In the genomic region with DNA sequence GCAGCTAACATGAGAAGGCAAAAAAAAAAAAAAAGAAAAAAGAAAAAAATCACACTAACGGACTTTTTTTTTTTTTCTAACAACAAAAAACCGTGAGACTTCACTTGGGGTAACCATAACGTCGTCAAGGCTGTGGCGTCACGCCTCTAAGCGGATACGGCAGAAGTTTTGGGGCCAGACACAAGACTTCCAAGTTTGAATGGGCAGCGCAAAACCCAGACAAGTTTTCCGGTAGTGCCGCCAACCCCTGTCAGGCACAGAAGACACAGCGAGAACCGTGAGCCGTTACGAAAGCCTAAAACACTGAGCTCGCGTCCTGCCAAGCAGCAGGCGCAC, we compare ENCODE assay signal across 8 cellular contexts. TPM values are rescaled to one million over a fixed set of nuclear protein-coding genes. Genes with fewer than 3 reads are reported as not detected.
DNase-seq lines count a peak whose midpoint lies in the region; ATAC-seq and TF ChIP-seq lines count a peak whose summit lies in the region.

No MANE protein-coding gene starts in this region.

- POLR2A ChIA-PET in HCT116 (lab: Charles Lee), result interaction anchor here (0.8 to 1.4 kb wide), 2 partner anchors 14 to 22 kb away, joined by 3 to 4 read pairs; no protein-coding TSS in a partner anchor

- H3K4me1 Mint-ChIP-seq in natural killer cell treated with Interleukin-12 subunit alpha and Interleukin-12 subunit beta and Interleukin-15 and Interleukin-18, amount 100 ng/mL, for 72 hours (ENCODE audit: low read depth in 2 of 2), result peaks cover 26 to 41% of the 10 kb centered on the region in 2 donors

- TF ChIP-seq CTCF in HCT116 (IDR thresholded peaks at IDR 0.05 in 2 of 3, conservative IDR thresholded peaks at IDR 0.05 in 1 of 3; ENCODE audit: borderline replicate concordance in 1 of 3, insufficient read depth in 1 of 3, low read depth in 2 of 3, low read length in 2 of 3) (no peak), OCI-LY1 (IDR thresholded peaks at IDR 0.05; ENCODE audit: low read length) (no peak)

- peaks cover 12% of the 10 kb centered on the region for H3K36me3 Mint-ChIP-seq in natural killer cell treated with Interleukin-12 subunit alpha and Interleukin-12 subunit beta and Interleukin-15 and Interleukin-18, amount 100 ng/mL, for 72 hours

- peak overlapping the region; percentile 72 for H2AFZ ChIP-seq in HCT116 (ENCODE audit: low read depth, low read length, poor library complexity, severe bottlenecking)
- peak overlapping the region; percentile 77; the same call in 1 of the 2 replicates for H2AFZ ChIP-seq in OCI-LY1 (ENCODE audit: low read length)

- H3K36me3 ChIP-seq in HCT116 (ENCODE audit: control insufficient read depth in 1 of 2, insufficient read depth in 2 of 2, low read length in 2 of 2) (peaks cover 6 to 8% of the 10 kb centered on the region in 2 experiments; a peak in 3 of 4 replicates), OCI-LY1 (ENCODE audit: insufficient read depth, low read length) (peaks cover 20% of the 10 kb centered on the region), duodenal mucosa (ENCODE audit: control insufficient read depth in 1 of 2, insufficient read depth in 2 of 2, low read length in 2 of 2) (peaks cover 0 to 6% of the 10 kb centered on the region in 2 donors)

- H4K20me1 ChIP-seq in HCT116 (ENCODE audit: insufficient read depth) (0 out of 2 replicates have a peak, but pooled peaks cover 7% of the 10 kb centered on the region), OCI-LY1 (ENCODE audit: insufficient read depth, low read length) (peaks cover 7% of the 10 kb centered on the region; the same call in 1 of the 2 replicates)

- H3K9me3 ChIP-seq in HCT116 (ENCODE audit: control insufficient read depth in 1 of 2, insufficient read depth in 1 of 2, low read depth in 1 of 2, low read length in 2 of 2) (no peaks in the 10 kb centered on the region), OCI-LY1 (ENCODE audit: low read length) (no peaks in the 10 kb centered on the region), duodenal mucosa (ENCODE audit: control insufficient read depth in 1 of 2, low read length in 2 of 2) (no peaks in the 10 kb centered on the region)

- H3K27me3 Mint-ChIP-seq in natural killer cell treated with Interleukin-12 subunit alpha and Interleukin-12 subunit beta and Interleukin-15 and Interleukin-18, amount 100 ng/mL, for 72 hours, result peaks cover 0 to 7% of the 10 kb centered on the region in 2 donors

- no peaks in the 10 kb centered on the region for H3F3A ChIP-seq in OCI-LY1 (ENCODE audit: insufficient read depth, low read length)

- RAD21 ChIA-PET in HCT116 (lab: Charles Lee; ENCODE audit: low non-redundant PET in 1 of 2, low total read pairs in 2 of 2, uncharacterized antibody in 2 of 2, unreplicated experiment in 2 of 2), result no interaction called here

- H3K4me3 Mint-ChIP-seq in natural killer cell treated with Interleukin-12 subunit alpha and Interleukin-12 subunit beta and Interleukin-15 and Interleukin-18, amount 100 ng/mL, for 72 hours, result peak overlapping the region; percentile 99

- H3K4me2 ChIP-seq in HCT116 (ENCODE audit: low read length), result peak overlapping the region; percentile 79
- H3K4me2 ChIP-seq in OCI-LY1 (ENCODE audit: low read length), result peak overlapping the region; percentile 95

- H3K79me2 ChIP-seq in HCT116 (ENCODE audit: insufficient read depth, low read length) (peaks cover 44% of the 10 kb centered on the region), OCI-LY1 (ENCODE audit: insufficient read depth, low read length) (peaks cover 40% of the 10 kb centered on the region)

- ATAC-seq in HCT116, result peak; percentile 50
- ATAC-seq in natural killer cell treated with Interleukin-12 subunit alpha and Interleukin-12 subunit beta and Interleukin-15 and Interleukin-18, amount 100 ng/mL, for 72 hours, result peak; percentile 60 to 64

- H3K9me2 ChIP-seq in HCT116 (ENCODE audit: insufficient read depth) (no peaks in the 10 kb centered on the region), OCI-LY1 (ENCODE audit: low read depth, low read length) (no peaks in the 10 kb centered on the region)

- TF ChIP-seq RAD21 in HCT116 (IDR thresholded peaks at IDR 0.05; ENCODE audit: low read depth), result no peak

- H3K9me3 Mint-ChIP-seq in natural killer cell treated with Interleukin-12 subunit alpha and Interleukin-12 subunit beta and Interleukin-15 and Interleukin-18, amount 100 ng/mL, for 72 hours, result no peaks in the 10 kb centered on the region

- CTCF ChIA-PET in HCT116 (lab: Charles Lee), result no interaction called here

- peak overlapping the region; percentile 85 for H3K9ac ChIP-seq in HCT116 (ENCODE audit: low read length)
- peak overlapping the region; percentile 81 for H3K9ac ChIP-seq in OCI-LY1 (ENCODE audit: low read length)
- H3K9ac ChIP-seq in duodenal mucosa (ENCODE audit: low read depth in 1 of 2, low read length in 2 of 2), result peak overlapping the region; percentile 94 to 97

- H3K4me3 ChIP-seq in GM08714 (ENCODE audit: low read length) (peak overlapping the region; percentile 87), HCT116 (replicated peaks in 1 of 2; ENCODE audit: low read depth in 1 of 2, low read length in 2 of 2) (peak overlapping the region; percentile 66 to 87), OCI-LY1 (ENCODE audit: low read depth, low read length, poor library complexity, severe bottlenecking) (peak overlapping the region; percentile 93), duodenal mucosa (ENCODE audit: low read depth in 1 of 2, low read length in 2 of 2) (peak overlapping the region; percentile 85 to 97)

- no peaks in the 10 kb centered on the region for H3K27me3 ChIP-seq in HCT116 (ENCODE audit: insufficient read depth, low read length)
- H3K27me3 ChIP-seq in OCI-LY1 (ENCODE audit: insufficient read depth, low read length), result no peaks in the 10 kb centered on the region
- H3K27me3 ChIP-seq in duodenal mucosa (ENCODE audit: control insufficient read depth in 1 of 2, insufficient read depth in 2 of 2, low read length in 2 of 2), result no peaks in the 10 kb centered on the region

- no peak for TF ChIP-seq POLR2A in HCT116 (IDR thresholded peaks at IDR 0.05; ENCODE audit: borderline replicate concordance, extremely low read depth, insufficient read depth, insufficient read length)

- DNase-seq in HCT116 (ENCODE audit: low read depth, low spot score), result no peak
- DNase-seq in natural killer cell treated with Interleukin-12 subunit alpha and Interleukin-12 subunit beta and Interleukin-15 and Interleukin-18, amount 100 ng/mL, for 72 hours (ENCODE audit: low spot score), result no peak
- no peak for DNase-seq in medulla oblongata (ENCODE audit: extremely low spot score)
- DNase-seq in stimulated activated CD4-positive, alpha-beta T cell treated with anti-CD3 and anti-CD28 coated beads, Interleukin-2, amount 100 ng/mL, for 48 hours, result no peak
- DNase-seq in occipital lobe (lab: John Stamatoyannopoulos, UW), result no peak

- BruUV-seq in HCT116 (replicated peaks; lab: Mats Ljungman, UMichigan), result no TSS peak

- intact Hi-C loops in HCT116 (cut with micrococcal nuclease), result no loop called here

- H3K4me1 ChIP-seq in HCT116 (ENCODE audit: control insufficient read depth in 1 of 2, insufficient read depth in 2 of 2, low read length in 2 of 2) (peaks cover 3 to 16% of the 10 kb centered on the region in 2 experiments; a peak in 3 of 4 replicates), OCI-LY1 (ENCODE audit: insufficient read depth, low read length, severe bottlenecking) (peaks cover 23% of the 10 kb centered on the region), duodenal mucosa (ENCODE audit: control insufficient read depth in 1 of 2, insufficient read depth in 2 of 2, low read length in 2 of 2) (peaks cover 15 to 20% of the 10 kb centered on the region in 2 donors)

- H3K27ac ChIP-seq in HCT116 (ENCODE audit: low read depth, low read length) (peak overlapping the region; percentile 95), OCI-LY1 (ENCODE audit: low read depth, low read length, poor library complexity, severe bottlenecking) (no peak overlapping the region), duodenal mucosa (ENCODE audit: low read depth, low read length) (peak overlapping the region; percentile 99)

- H3K27ac Mint-ChIP-seq in natural killer cell treated with Interleukin-12 subunit alpha and Interleukin-12 subunit beta and Interleukin-15 and Interleukin-18, amount 100 ng/mL, for 72 hours, result peak overlapping the region; percentile 97 to 98

TF ChIP-seq in HCT116, 20 proteins besides CTCF, POLR2A, EP300 and RAD21:
- TF ChIP-seq SIN3A (IDR thresholded peaks at IDR 0.05; ENCODE audit: low read depth), result peak; percentile 80; the same call in 1 of the 2 replicates
- 0 out of 2 replicates have a peak, but pooled peaks have one; percentile 35 for TF ChIP-seq CBX3 (IDR thresholded peaks at IDR 0.05; ENCODE audit: low read depth)
- TF ChIP-seq TCF7L2 (IDR thresholded peaks at IDR 0.05; ENCODE audit: borderline replicate concordance, extremely low read depth, insufficient read depth, insufficient read length), result no peak
- no peak for TF ChIP-seq ZFX (IDR thresholded peaks at IDR 0.05)
- no peak for TF ChIP-seq SRF (IDR thresholded peaks at IDR 0.05; ENCODE audit: low read depth)
- TF ChIP-seq EGR1 (IDR thresholded peaks at IDR 0.05; ENCODE audit: low read depth), result no peak; the same call in 1 of the 2 replicates
- peak; percentile 6; the same call in 1 of the 2 replicates for TF ChIP-seq MAX (IDR thresholded peaks at IDR 0.05)
- no peak for TF ChIP-seq ATF3 (IDR thresholded peaks at IDR 0.05)
- no peak for TF ChIP-seq FOSL1 (IDR thresholded peaks at IDR 0.05; ENCODE audit: low read depth)
- no peak for TF ChIP-seq JUND (IDR thresholded peaks at IDR 0.05)
- no peak for TF ChIP-seq SP1 (IDR thresholded peaks at IDR 0.05; ENCODE audit: low read depth)

RNA-seq across cellular contexts. Expression of gene SMARCA5, which starts 0.6 kb away (rescaled TPM):
- total RNA-seq in HCT116 (2021; ENCODE audit: unreplicated experiment), result 61.2 TPM
- 16.6 and 24.4 TPM in 2 replicates for polyA plus RNA-seq in HCT116 (2012)
- 10 to 100 TPM; 42.6 to 44.7 TPM for total RNA-seq in natural killer cell treated with Interleukin-12 subunit alpha and Interleukin-12 subunit beta and Interleukin-15 and Interleukin-18, amount 100 ng/mL, for 72 hours
- 58.8 TPM for total RNA-seq in occipital lobe
